In genomic region chr12:108538796-108539195, GRCh38 we compare ENCODE assay signal across 28 cellular contexts. TPM values are rescaled to one million over a fixed set of nuclear protein-coding genes. Genes with fewer than 3 reads are reported as not detected.
"Had no signal": no experiment of that assay in that cellular context is flagged by ENCODE, and none has a peak within 500 bp of the region (broad histone marks: within the 10 kb centered on the region; RNA-seq: fewer than 3 reads in every experiment).

No MANE protein-coding gene starts in this region.

- H3K27me3 Mint-ChIP-seq: activated B cell treated with CpG ODN at 0.5 μM for 24 hours; activated naive CD8-positive, alpha-beta T cell treated with anti-CD3 and anti-CD28 coated beads for 36 hours; naive thymus-derived CD4-positive, alpha-beta T cell had no signal

- DNase-seq: activated B cell treated with CpG ODN at 0.5 μM for 24 hours; activated CD4-positive, alpha-beta T cell treated with anti-CD3 and anti-CD28 coated beads for 48 hours; activated CD8-positive, alpha-beta memory T cell treated with anti-CD3 and anti-CD28 coated beads, Interleukin-2, amount 50 U/mL, for 4 hours; activated effector memory CD4-positive, alpha-beta T cell treated with anti-CD3 and anti-CD28 coated beads, Interleukin-2, amount 50 U/mL, for 16 hours; activated naive CD4-positive, alpha-beta T cell treated with anti-CD3 and anti-CD28 coated beads for 36 hours; activated naive CD8-positive, alpha-beta T cell treated with anti-CD3 and anti-CD28 coated beads for 36 hours; adrenal gland; aorta; body of pancreas; dorsolateral prefrontal cortex; effector memory CD4-positive, alpha-beta T cell; foreskin fibroblast; head of caudate nucleus; hippocampal formation; left cardiac atrium; mammary epithelial cell; midbrain; naive thymus-derived CD4-positive, alpha-beta T cell; occipital lobe; psoas muscle; stimulated activated CD4-positive, alpha-beta T cell treated with anti-CD3 and anti-CD28 coated beads, Interleukin-15, amount 100 ng/mL, for 24 hours; stimulated activated CD4-positive, alpha-beta T cell treated with anti-CD3 and anti-CD28 coated beads, Interleukin-2, amount 100 ng/mL, for 24 hours; stimulated activated naive CD4-positive, alpha-beta T cell treated with Interleukin-2 at 50 U/mL for 16 hours; T-helper 2 cell had no signal

- H3K4me1 Mint-ChIP-seq: neural progenitor cell had no signal

- H3K27ac Mint-ChIP-seq: activated naive CD4-positive, alpha-beta T cell treated with anti-CD3 and anti-CD28 coated beads for 36 hours; neural progenitor cell had no signal

- H3K4me3 Mint-ChIP-seq: activated B cell treated with CpG ODN at 0.5 μM for 24 hours; activated naive CD4-positive, alpha-beta T cell treated with anti-CD3 and anti-CD28 coated beads for 36 hours; activated naive CD8-positive, alpha-beta T cell treated with anti-CD3 and anti-CD28 coated beads for 36 hours; naive thymus-derived CD4-positive, alpha-beta T cell; neural progenitor cell had no signal

- ATAC-seq: body of pancreas; left cardiac atrium; naive thymus-derived CD4-positive, alpha-beta T cell; psoas muscle; SK-N-SH treated with all-trans-retinoic acid at 6 μM for 48 hours had no signal

- H3K9me3 Mint-ChIP-seq: activated B cell treated with CpG ODN at 0.5 μM for 24 hours; activated naive CD4-positive, alpha-beta T cell treated with anti-CD3 and anti-CD28 coated beads for 36 hours; activated naive CD8-positive, alpha-beta T cell treated with anti-CD3 and anti-CD28 coated beads for 36 hours; naive thymus-derived CD4-positive, alpha-beta T cell; neural progenitor cell had no signal

RNA-seq across cellular contexts. Expression of gene TMEM119, which starts 59.1 kb away (rescaled TPM):
- total RNA-seq: activated B cell treated with CpG ODN at 0.5 μM for 24 hours; activated CD8-positive, alpha-beta memory T cell treated with anti-CD3 and anti-CD28 coated beads for 36 hours; activated naive CD4-positive, alpha-beta T cell treated with anti-CD3 and anti-CD28 coated beads for 36 hours; endothelial cell of umbilical vein had no signal
